ENCODE assay signal across 8 cellular contexts in the genomic region with DNA sequence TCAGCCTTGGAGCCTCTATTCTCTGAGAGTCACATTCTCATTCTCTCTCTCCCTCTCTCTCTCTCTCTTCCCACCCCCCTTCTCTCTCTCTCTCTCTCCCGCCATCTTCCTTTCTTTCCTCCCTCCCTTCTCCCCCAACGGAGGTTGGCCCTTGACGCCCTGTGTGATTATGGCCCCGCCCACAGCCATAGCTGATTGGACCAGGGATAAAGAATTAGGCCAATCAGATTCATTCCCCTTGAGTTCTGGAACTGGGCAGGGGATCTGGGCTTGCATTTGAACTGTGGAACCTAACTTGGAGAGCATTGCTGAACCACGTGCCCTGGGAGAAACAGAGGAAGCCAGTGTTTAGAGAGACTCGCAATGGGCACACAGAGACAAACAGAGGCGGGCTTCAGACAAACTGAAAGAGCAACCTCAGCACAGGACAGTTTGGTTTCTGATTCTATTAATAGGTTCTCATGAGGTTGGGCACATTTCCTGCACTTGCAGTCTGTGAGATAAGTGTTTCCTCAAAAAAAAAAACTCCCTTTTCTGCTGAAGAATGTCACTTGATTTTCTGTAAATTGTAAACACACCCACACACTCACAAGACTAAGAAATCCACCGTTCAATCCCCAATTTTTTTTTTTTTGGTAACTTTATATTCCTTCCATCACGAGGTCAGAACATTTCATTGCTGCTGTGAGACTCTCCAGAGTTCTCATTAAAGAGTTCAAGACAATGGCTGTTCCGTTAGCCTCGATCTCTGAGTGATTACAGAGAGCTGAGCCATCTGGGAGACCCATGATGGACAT. TPM values are rescaled to one million over a fixed set of nuclear protein-coding genes. Genes with fewer than 3 reads are reported as not detected.
DNase-seq lines count a peak whose midpoint lies in the region; ATAC-seq and TF ChIP-seq lines count a peak whose summit lies in the region.

No MANE protein-coding gene starts in this region.

- H3K36me3 ChIP-seq in right atrium auricular region = no peaks in the 10 kb centered on the region

- H3K27ac ChIP-seq in right atrium auricular region = peak overlapping the region; percentile 42

- no peaks in the 10 kb centered on the region for H3K9me3 ChIP-seq in right atrium auricular region

- no peaks in the 10 kb centered on the region for H3K27me3 ChIP-seq in right atrium auricular region

- peak overlapping the region; percentile 77 for H3K4me3 Mint-ChIP-seq in activated naive CD8-positive, alpha-beta T cell

- no peak for TF ChIP-seq CTCF in right atrium auricular region (IDR thresholded peaks at IDR 0.05)

- H3K9me3 Mint-ChIP-seq in activated naive CD8-positive, alpha-beta T cell (ENCODE audit: low read depth) = peaks cover 3% of the 10 kb centered on the region

- peak overlapping the region; percentile 99 for H3K27ac Mint-ChIP-seq in activated naive CD8-positive, alpha-beta T cell

- H3K4me3 ChIP-seq in right atrium auricular region = no peak overlapping the region

- H3K27me3 Mint-ChIP-seq in activated naive CD8-positive, alpha-beta T cell = no peaks in the 10 kb centered on the region

- H3K4me1 ChIP-seq in right atrium auricular region = peaks cover 0 to 38% of the 10 kb centered on the region in 2 donors

- peak; percentile 79 for ATAC-seq in GM18909 (IDR thresholded peaks at IDR 0.05; ENCODE audit: poor library complexity, unreplicated experiment)
- peak; percentile 68 for ATAC-seq in HG03108 (IDR thresholded peaks at IDR 0.05; ENCODE audit: unreplicated experiment)

- H3K4me1 Mint-ChIP-seq in activated naive CD8-positive, alpha-beta T cell (ENCODE audit: low read depth) = peaks cover 73% of the 10 kb centered on the region

- DNase-seq in AG08395 (ENCODE audit: low spot score) (peak; percentile 52), SK-N-DZ (ENCODE audit: low spot score) (peak; percentile 41), right atrium auricular region (ENCODE audit: low spot score) (peak; percentile 88), SW480 (ENCODE audit: low spot score) (no peak)
- DNase-seq in stimulated activated CD4-positive, alpha-beta T cell treated with anti-CD3 and anti-CD28 coated beads, Interleukin-12 subunit alpha, Interleukin-12 subunit beta, amount 100 ng/mL, for 24 hours (ENCODE audit: low read depth in 2 of 2) = peak; percentile 70 to 86

- H3K36me3 Mint-ChIP-seq in activated naive CD8-positive, alpha-beta T cell = peaks cover 2% of the 10 kb centered on the region

RNA-seq across cellular contexts. Expression of gene P2RX7, which starts 3.6 kb away (rescaled TPM):
- 0.14 TPM in 1 of 2 replicates, not detected in the other for polyA plus RNA-seq in SK-N-DZ (2014; cell fraction: cytosol; rRNA removed)
- polyA plus RNA-seq in SK-N-DZ (2014; cell fraction: nucleus; rRNA removed) = not detected in 2 replicates
- total RNA-seq in right atrium auricular region = 1 to 10 TPM; 1.3 to 1.9 TPM
